ENCODE assay signal across 16 cellular contexts in the genomic region with DNA sequence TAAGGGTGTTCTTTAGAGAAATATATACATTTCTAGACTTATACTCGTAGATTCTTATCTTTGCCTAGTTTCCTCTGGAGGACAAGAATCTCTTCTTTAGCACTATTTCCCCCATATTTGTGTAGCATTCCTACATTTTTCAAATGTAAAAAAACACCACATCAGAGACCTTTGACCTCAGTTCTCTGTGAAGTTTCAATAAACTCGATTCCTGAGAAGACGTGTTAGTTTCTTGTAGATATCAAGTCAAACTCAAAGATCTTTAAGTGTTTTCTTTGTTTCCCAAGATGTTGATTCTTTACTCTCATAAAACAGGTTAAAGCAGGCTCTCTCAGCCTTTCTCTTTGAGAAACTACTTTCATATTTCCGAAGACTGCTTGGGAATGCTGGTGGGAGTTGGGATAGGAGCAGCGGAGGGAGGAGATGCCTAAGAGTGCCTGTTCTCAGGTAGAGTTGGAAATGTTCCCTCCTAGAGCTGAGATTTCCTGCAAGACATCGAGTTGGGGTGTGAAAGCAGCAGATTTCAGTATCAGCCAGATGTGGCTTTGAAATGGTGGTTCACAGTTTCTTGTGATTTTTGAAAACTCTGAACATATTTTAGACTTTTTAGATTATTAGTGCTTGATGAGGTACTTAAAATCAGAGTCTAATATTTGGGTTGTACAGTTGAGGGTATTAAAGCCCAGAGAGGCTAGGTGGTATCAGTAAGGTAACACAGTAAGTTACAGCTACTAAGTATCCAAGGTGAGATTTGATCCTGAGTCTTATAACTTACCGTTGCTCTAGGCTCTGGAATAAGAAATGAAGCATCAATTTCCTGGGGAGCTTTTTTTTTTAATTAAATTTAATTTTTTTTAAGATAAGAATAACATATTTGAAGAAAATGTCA. TPM values are rescaled to one million over a fixed set of nuclear protein-coding genes. Genes with fewer than 3 reads are reported as not detected.
DNase-seq lines count a peak whose midpoint lies in the region; ATAC-seq and TF ChIP-seq lines count a peak whose summit lies in the region.
"Had no signal": no experiment of that assay in that cellular context is flagged by ENCODE, and none has a peak within 500 bp of the region (broad histone marks: within the 10 kb centered on the region; RNA-seq: fewer than 3 reads in every experiment).

No MANE protein-coding gene starts in this region.

- no peak overlapping the region for H2BK12ac ChIP-seq in mesenchymal stem cell (ENCODE audit: low read length in 2 of 2)

- H3K27ac Mint-ChIP-seq in activated naive CD4-positive, alpha-beta T cell treated with anti-CD3 and anti-CD28 coated beads, Interleukin-2, amount 10 ng/mL, durations not matched to agents 7 days and 5 days, result no peak overlapping the region

- BruUV-seq in mammary epithelial cell (replicated peaks; lab: Mats Ljungman, UMichigan), result no TSS peak

- H3K36me3 ChIP-seq in mammary epithelial cell (ENCODE audit: insufficient read depth, low read length) (no peaks in the 10 kb centered on the region), breast epithelium (no peaks in the 10 kb centered on the region), mesenchymal stem cell (ENCODE audit: control insufficient read depth in 1 of 2, insufficient read depth in 2 of 2, low read depth in 1 of 2, low read length in 2 of 2) (no peaks in the 10 kb centered on the region), uterus (no peaks in the 10 kb centered on the region)
- H3K36me3 ChIP-seq: Peyer's patch, tibial nerve had no signal

- H3K36me3 Mint-ChIP-seq in activated naive CD4-positive, alpha-beta T cell treated with anti-CD3 and anti-CD28 coated beads, Interleukin-2, amount 10 ng/mL, durations not matched to agents 7 days and 5 days, result peaks cover 2% of the 10 kb centered on the region

- no peak overlapping the region for H2BK15ac ChIP-seq in mesenchymal stem cell (ENCODE audit: low read depth, poor library complexity, severe bottlenecking)

- WGBS in mammary epithelial cell (ENCODE audit: low coverage, missing lambda C conversion rate), result 67% methylated on average over 7 of the region's 7 CpGs
- WGBS in mesenchymal stem cell, result 48% methylated on average over 4 of the region's 7 CpGs

- H3K9me3 Mint-ChIP-seq in activated naive CD4-positive, alpha-beta T cell treated with anti-CD3 and anti-CD28 coated beads, Interleukin-2, amount 10 ng/mL, durations not matched to agents 7 days and 5 days, result no peaks in the 10 kb centered on the region

- H3K9me3 ChIP-seq in mammary epithelial cell (replicated peaks; ENCODE audit: insufficient read depth, low read length) (no peaks in the 10 kb centered on the region), breast epithelium (no peaks in the 10 kb centered on the region), mesenchymal stem cell (ENCODE audit: control insufficient read depth, low read length) (no peaks in the 10 kb centered on the region), uterus (no peaks in the 10 kb centered on the region)
- H3K9me3 ChIP-seq: Peyer's patch, tibial nerve had no signal

- H3K4me1 Mint-ChIP-seq in activated naive CD4-positive, alpha-beta T cell treated with anti-CD3 and anti-CD28 coated beads, Interleukin-2, amount 10 ng/mL, durations not matched to agents 7 days and 5 days, result peaks cover 25% of the 10 kb centered on the region

- H3K4me2 ChIP-seq in mammary epithelial cell (ENCODE audit: insufficient read depth, low read depth, low read length) (peak overlapping the region; percentile 36), mesenchymal stem cell (ENCODE audit: low read length, poor library complexity, severe bottlenecking) (no peak overlapping the region)

- H3K79me2 ChIP-seq in mammary epithelial cell (ENCODE audit: insufficient read depth, low read length), result peaks cover 24% of the 10 kb centered on the region

- no peak for TF ChIP-seq POLR2A in breast epithelium (IDR thresholded peaks at IDR 0.05)
- TF ChIP-seq POLR2A in uterus (IDR thresholded peaks at IDR 0.05), result no peak

- H3K79me1 ChIP-seq in mesenchymal stem cell (replicated peaks; ENCODE audit: low read length, poor library complexity, severe bottlenecking), result peaks cover 17% of the 10 kb centered on the region

- H3K27me3 Mint-ChIP-seq in activated naive CD4-positive, alpha-beta T cell treated with anti-CD3 and anti-CD28 coated beads, Interleukin-2, amount 10 ng/mL, durations not matched to agents 7 days and 5 days, result no peaks in the 10 kb centered on the region

- no peaks in the 10 kb centered on the region for H4K20me1 ChIP-seq in mammary epithelial cell (ENCODE audit: insufficient read depth, low read length)

- CTCF ChIA-PET in mammary epithelial cell (lab: Charles Lee; ENCODE audit: low non-redundant PET), result no interaction called here
- CTCF ChIA-PET in activated naive CD4-positive, alpha-beta T cell treated with anti-CD3 and anti-CD28 coated beads, Interleukin-2, amount 10 ng/mL, durations not matched to agents 7 days and 5 days (lab: Charles Lee), result interaction anchor here (2.3 kb wide), 1 partner anchor 8 kb away, joined by 6 read pairs; no protein-coding TSS in a partner anchor

- H3K27ac ChIP-seq in mammary epithelial cell (ENCODE audit: insufficient read depth, low read depth, low read length), result no peak overlapping the region
- H3K27ac ChIP-seq in breast epithelium, result no peak overlapping the region
- peak overlapping the region; percentile 0 for H3K27ac ChIP-seq in mesenchymal stem cell (ENCODE audit: low read length, poor library complexity, severe bottlenecking)
- no peak overlapping the region for H3K27ac ChIP-seq in uterus
- H3K27ac ChIP-seq: tibial nerve had no signal

- H2BK120ac ChIP-seq in mesenchymal stem cell (ENCODE audit: low read depth, low read length), result no peak overlapping the region

- H2AFZ ChIP-seq in mammary epithelial cell (ENCODE audit: low read depth, low read length) (no peak overlapping the region), mesenchymal stem cell (ENCODE audit: low read depth, low read length) (no peak overlapping the region)

- H3K23ac ChIP-seq in mesenchymal stem cell (ENCODE audit: low read length in 2 of 2), result no peak overlapping the region

- in situ Hi-C loops in mammary epithelial cell (cut with MboI; ENCODE audit: low sequenced_read_pairs in 2 of 2) (no loop called here), GM13977 (cut with MboI; ENCODE audit: low pct_unique_long_range_greater_than_20kb, low sequenced_read_pairs, unreplicated experiment) (no loop called here)

- intact Hi-C loops in mammary epithelial cell (cut with micrococcal nuclease) (no loop called here), breast epithelium (cut with DNase I; ENCODE audit: low total_unique reads) (no loop called here), uterus (cut with DNase I; ENCODE audit: low total_unique reads) (no loop called here)

- H3K4me3 ChIP-seq in mammary epithelial cell (replicated peaks in 1 of 3; ENCODE audit: insufficient read depth in 1 of 3, low read depth in 2 of 3, low read length in 3 of 3) (no peak overlapping the region), breast epithelium (no peak overlapping the region), mesenchymal stem cell (ENCODE audit: insufficient read depth in 1 of 2, low read depth in 1 of 2, low read length in 2 of 2) (no peak overlapping the region), uterus (no peak overlapping the region)
- H3K4me3 ChIP-seq: Peyer's patch, tibial nerve had no signal

- H2AK5ac ChIP-seq in mesenchymal stem cell (ENCODE audit: low read length, severe bottlenecking), result no peak overlapping the region

- H3K27me3 ChIP-seq in mammary epithelial cell (ENCODE audit: insufficient read depth, low read length) (no peaks in the 10 kb centered on the region), breast epithelium (no peaks in the 10 kb centered on the region), mesenchymal stem cell (ENCODE audit: control insufficient read depth in 1 of 2, insufficient read depth in 1 of 2, low read length in 2 of 2) (no peaks in the 10 kb centered on the region), uterus (no peaks in the 10 kb centered on the region)
- H3K27me3 ChIP-seq: Peyer's patch, tibial nerve had no signal

- dilution Hi-C loops in mammary epithelial cell (cut with HindIII; ENCODE audit: low sequenced_read_pairs), result no loop called here

- no peak overlapping the region for H4K91ac ChIP-seq in mesenchymal stem cell (ENCODE audit: low read length)

- ATAC-seq in HG03469 (IDR thresholded peaks at IDR 0.05; ENCODE audit: unreplicated experiment), result no peak

- no peak overlapping the region for H3K4me3 Mint-ChIP-seq in activated naive CD4-positive, alpha-beta T cell treated with anti-CD3 and anti-CD28 coated beads, Interleukin-2, amount 10 ng/mL, durations not matched to agents 7 days and 5 days

- H3K4me1 ChIP-seq in mammary epithelial cell (ENCODE audit: insufficient read depth, low read length) (no peaks in the 10 kb centered on the region), breast epithelium (no peaks in the 10 kb centered on the region), mesenchymal stem cell (ENCODE audit: control insufficient read depth, insufficient read depth, low read depth, low read length) (peaks cover 2% of the 10 kb centered on the region), uterus (no peaks in the 10 kb centered on the region)
- H3K4me1 ChIP-seq: Peyer's patch had no signal

- no peak overlapping the region for H3K14ac ChIP-seq in mesenchymal stem cell (ENCODE audit: low read length in 2 of 2)

- DNase-seq in mammary epithelial cell (no peak), breast epithelium (ENCODE audit: low spot score in 2 of 2) (no peak), amniotic epithelial cell (ENCODE audit: low read depth) (peak; percentile 46), mesenchymal stem cell (peak; percentile 30), uterus (no peak), GM13977 (ENCODE audit: low spot score) (no peak)
- DNase-seq in activated naive CD4-positive, alpha-beta T cell treated with anti-CD3 and anti-CD28 coated beads, Interleukin-2, amount 10 ng/mL, durations not matched to agents 7 days and 5 days, result no peak
- DNase-seq: activated CD8-positive, alpha-beta memory T cell treated with anti-CD3 and anti-CD28 coated beads for 24 hours; activated effector memory CD4-positive, alpha-beta T cell treated with anti-CD3 and anti-CD28 coated beads, Interleukin-2, amount 50 U/mL, for 16 hours; effector memory CD4-positive, alpha-beta T cell; foreskin melanocyte; NCI-H2029 treated with DMSO at 0.1 percent for 48 hours; NCI-H526 treated with DMSO at 0.1 percent for 48 hours; Peyer's patch had no signal

- TF ChIP-seq CTCF in mammary epithelial cell (conservative IDR thresholded peaks at IDR 0.05 in 1 of 2, IDR thresholded peaks at IDR 0.05 in 1 of 2; ENCODE audit: extremely low read depth in 1 of 2, insufficient read depth in 1 of 2, low read depth in 1 of 2, low read length in 2 of 2), result no peak
- TF ChIP-seq CTCF in breast epithelium (IDR thresholded peaks at IDR 0.05), result no peak
- TF ChIP-seq CTCF in uterus (IDR thresholded peaks at IDR 0.05), result no peak
- TF ChIP-seq CTCF in GM13977 (IDR thresholded peaks at IDR 0.05; ENCODE audit: extremely low read depth, insufficient read depth, missing control alignments), result no peak

- H3K4ac ChIP-seq in mesenchymal stem cell (ENCODE audit: low read depth in 1 of 2, low read length in 2 of 2), result no peak overlapping the region

- no peak overlapping the region for H4K8ac ChIP-seq in mesenchymal stem cell (ENCODE audit: low read length)

- no peak overlapping the region for H3K18ac ChIP-seq in mesenchymal stem cell (ENCODE audit: low read depth in 1 of 2, low read length in 2 of 2)

- no peak overlapping the region for H3K9ac ChIP-seq in mammary epithelial cell (ENCODE audit: insufficient read depth, low read length)
- no peak overlapping the region for H3K9ac ChIP-seq in mesenchymal stem cell (ENCODE audit: low read length)

- no peak overlapping the region for H2BK5ac ChIP-seq in mesenchymal stem cell (ENCODE audit: low read depth, low read length, poor library complexity, severe bottlenecking)

RNA-seq across cellular contexts. Expression of a gene that starts 13.9 kb away (rescaled TPM):
- total RNA-seq in mammary epithelial cell, result 100 to 1,000 TPM in 1 of 2 donors, 10 to 100 TPM in 1; 87.9 to 120 TPM
- 68.7 TPM for polyA plus RNA-seq in mammary epithelial cell
- polyA minus RNA-seq in mammary epithelial cell, result 39.9 TPM
- 10 to 100 TPM; 27.2 to 50.8 (median 40.0) TPM for total RNA-seq in breast epithelium
- polyA plus RNA-seq in mesenchymal stem cell (2013, experiment 1 of 2), result 24.2 TPM
- polyA plus RNA-seq in mesenchymal stem cell (2013, experiment 2 of 2), result 24.9 TPM
- 10 to 100 TPM; 12.6 to 41.1 (median 19.0) TPM for total RNA-seq in uterus

RNA-seq across cellular contexts. Expression of a gene that starts 14.3 kb away (rescaled TPM):
- total RNA-seq in mammary epithelial cell, result 10 to 100 TPM; 30.2 to 34.3 TPM
- polyA plus RNA-seq in mammary epithelial cell, result 23.8 TPM
- 22.9 TPM for polyA minus RNA-seq in mammary epithelial cell
- 10 to 100 TPM; 22.3 to 38.1 (median 23.2) TPM for total RNA-seq in breast epithelium
- 33.0 TPM for polyA plus RNA-seq in mesenchymal stem cell (2013, experiment 1 of 2)
- polyA plus RNA-seq in mesenchymal stem cell (2013, experiment 2 of 2), result 33.7 TPM
- total RNA-seq in uterus, result 10 to 100 TPM; 13.8 to 37.8 (median 28.4) TPM

Comparison
In these comparisons a context has a peak if more than half of its experiments do, and no peak if none do; other contexts are left out.
1. DNase-seq: peak in amniotic epithelial cell (single experiment) and mesenchymal stem cell (single experiment); none in mammary epithelial cell (single experiment), breast epithelium (0 of 2), activated naive CD4-positive, alpha-beta T cell treated with anti-CD3 and anti-CD28 coated beads, Interleukin-2, amount 10 ng/mL, durations not matched to agents 7 days and 5 days (single experiment), uterus (0 of 2) and GM13977 (single experiment).